Comparison of ENCODE assay signal across 8 cellular contexts in genomic region chr21:39313042-39313456, GRCh38. TPM values are rescaled to one million over a fixed set of nuclear protein-coding genes. Genes with fewer than 3 reads are reported as not detected.
DNase-seq lines count a peak whose midpoint lies in the region; ATAC-seq and TF ChIP-seq lines count a peak whose summit lies in the region.

No MANE protein-coding gene starts in this region.

- H3K27ac Mint-ChIP-seq in activated naive CD4-positive, alpha-beta T cell treated with anti-CD3 and anti-CD28 coated beads, Interleukin-2, amount 50 U/mL, for 72 hours: peak overlapping the region in 1 of 2 donors; percentile 93

- H3K36me3 Mint-ChIP-seq in activated naive CD4-positive, alpha-beta T cell treated with anti-CD3 and anti-CD28 coated beads, Interleukin-2, amount 50 U/mL, for 72 hours: peaks cover 7 to 26% of the 10 kb centered on the region in 2 donors

- peak overlapping the region; percentile 98 for H3K9ac ChIP-seq in Loucy (ENCODE audit: low read depth, low read length, poor library complexity, severe bottlenecking)
- H3K9ac ChIP-seq in skeletal muscle satellite cell (ENCODE audit: low read depth, low read length): peak overlapping the region; percentile 95

- DNase-seq in DMS53 treated with DMSO at 0.1 percent for 48 hours (lab: John Stamatoyannopoulos, UW; ENCODE audit: unreplicated experiment) (peak; percentile 16), hepatocyte (ENCODE audit: low spot score) (no peak), NCI-H1694 treated with DMSO at 0.1 percent for 48 hours (lab: John Stamatoyannopoulos, UW) (no peak), H4 (ENCODE audit: low spot score) (no peak)
- DNase-seq in activated naive CD4-positive, alpha-beta T cell treated with anti-CD3 and anti-CD28 coated beads, Interleukin-2, amount 50 U/mL, for 72 hours (ENCODE audit: low spot score in 2 of 2): peak; percentile 26 to 67

- no peaks in the 10 kb centered on the region for H3K9me2 ChIP-seq in Loucy (replicated peaks; ENCODE audit: low read depth, low read length)
- H3K9me2 ChIP-seq in hepatocyte (replicated peaks; ENCODE audit: insufficient read depth): no peaks in the 10 kb centered on the region

- no peaks in the 10 kb centered on the region for H3K9me3 Mint-ChIP-seq in activated naive CD4-positive, alpha-beta T cell treated with anti-CD3 and anti-CD28 coated beads, Interleukin-2, amount 50 U/mL, for 72 hours

- peaks cover 37% of the 10 kb centered on the region for H4K20me1 ChIP-seq in Loucy (ENCODE audit: insufficient read depth, low read length, poor library complexity, severe bottlenecking)
- peaks cover 29% of the 10 kb centered on the region for H4K20me1 ChIP-seq in hepatocyte (ENCODE audit: insufficient read depth, poor library complexity, severe bottlenecking)

- H3F3A ChIP-seq in Loucy (ENCODE audit: low read depth): no peaks in the 10 kb centered on the region

- 0% methylated on average over 9 of the region's 49 CpGs for WGBS in hepatocyte (ENCODE audit: low lambda C conversion rate, missing lambda C conversion rate)

- H2AFZ ChIP-seq in Loucy (ENCODE audit: low read length) (peak overlapping the region; percentile 88; the same call in 1 of the 2 replicates), hepatocyte (peak overlapping the region; percentile 86)

- TF ChIP-seq CTCF in Loucy (conservative IDR thresholded peaks at IDR 0.05; ENCODE audit: low read length): no peak
- TF ChIP-seq CTCF in hepatocyte (IDR thresholded peaks at IDR 0.05; ENCODE audit: poor library complexity): no peak

- ATAC-seq in GM21515 (IDR thresholded peaks at IDR 0.05; ENCODE audit: unreplicated experiment): peak; percentile 1
- peak in 1 of 2 donors; percentile 6 for ATAC-seq in activated naive CD4-positive, alpha-beta T cell treated with anti-CD3 and anti-CD28 coated beads, Interleukin-2, amount 50 U/mL, for 72 hours

- H3K4me3 ChIP-seq in Loucy (ENCODE audit: low read length, poor library complexity, severe bottlenecking): peak overlapping the region; percentile 91
- H3K4me3 ChIP-seq in hepatocyte: peak overlapping the region; percentile 99
- peak overlapping the region; percentile 90 for H3K4me3 ChIP-seq in skeletal muscle satellite cell (ENCODE audit: low read length)

- peaks cover 59% of the 10 kb centered on the region for H3K79me2 ChIP-seq in Loucy (ENCODE audit: insufficient read depth, low read length)
- H3K79me2 ChIP-seq in hepatocyte: peaks cover 56% of the 10 kb centered on the region

- peak overlapping the region; percentile 23 for H3K4me2 ChIP-seq in Loucy (ENCODE audit: low read depth, low read length, poor library complexity, severe bottlenecking)
- peak overlapping the region; percentile 94 for H3K4me2 ChIP-seq in hepatocyte
- peak overlapping the region; percentile 96 for H3K4me2 ChIP-seq in skeletal muscle satellite cell (ENCODE audit: low read length)

- H3K4me1 ChIP-seq in Loucy (ENCODE audit: insufficient read depth, low read length, poor library complexity, severe bottlenecking) (peaks cover 19% of the 10 kb centered on the region), hepatocyte (ENCODE audit: insufficient read depth) (peaks cover 14% of the 10 kb centered on the region), skeletal muscle satellite cell (ENCODE audit: control insufficient read depth, insufficient read depth, low read length) (peaks cover 12% of the 10 kb centered on the region)

- peaks cover 5% of the 10 kb centered on the region; the same call in 1 of the 2 replicates for H3K36me3 ChIP-seq in Loucy (ENCODE audit: insufficient read depth, low read length)
- H3K36me3 ChIP-seq in hepatocyte (replicated peaks; ENCODE audit: insufficient read depth, low read depth): no peaks in the 10 kb centered on the region
- peaks cover 3% of the 10 kb centered on the region for H3K36me3 ChIP-seq in skeletal muscle satellite cell (ENCODE audit: insufficient read depth, low read length)

- no peaks in the 10 kb centered on the region for H3K9me3 ChIP-seq in Loucy (ENCODE audit: insufficient read depth, low read depth, low read length)
- no peaks in the 10 kb centered on the region for H3K9me3 ChIP-seq in hepatocyte (ENCODE audit: low read depth)
- H3K9me3 ChIP-seq in skeletal muscle satellite cell (replicated peaks; ENCODE audit: low read length): no peaks in the 10 kb centered on the region

- H3K27me3 ChIP-seq in Loucy (ENCODE audit: insufficient read depth, low read length, poor library complexity, severe bottlenecking) (no peaks in the 10 kb centered on the region), hepatocyte (no peaks in the 10 kb centered on the region), skeletal muscle satellite cell (ENCODE audit: control insufficient read depth, insufficient read depth, low read length) (no peaks in the 10 kb centered on the region)

- H3K27ac ChIP-seq in hepatocyte: peak overlapping the region; percentile 100

RNA-seq across cellular contexts. Expression of gene BRWD1, which starts 0.4 kb away (rescaled TPM):
- 10 to 100 TPM; 29.3 to 46.7 TPM for total RNA-seq in activated naive CD4-positive, alpha-beta T cell treated with anti-CD3 and anti-CD28 coated beads, Interleukin-2, amount 50 U/mL, for 72 hours
- 45.7 and 48.3 TPM in 2 replicates for total RNA-seq in hepatocyte
- 17.4 and 24.0 TPM in 2 replicates for polyA plus RNA-seq in hepatocyte
- total RNA-seq in skeletal muscle satellite cell (2012; rRNA removed): 37.8 and 46.4 TPM in 2 replicates
- total RNA-seq in H4 (2014; rRNA removed; shearing (Covaris generic)): 28.7 and 31.2 TPM in 2 replicates

RNA-seq across cellular contexts. Expression of gene HMGN1, which starts 35.8 kb away (rescaled TPM):
- 100 to 1,000 TPM; 402 to 437 TPM for total RNA-seq in activated naive CD4-positive, alpha-beta T cell treated with anti-CD3 and anti-CD28 coated beads, Interleukin-2, amount 50 U/mL, for 72 hours
- 256 and 282 TPM in 2 replicates for total RNA-seq in hepatocyte
- 371 and 385 TPM in 2 replicates for polyA plus RNA-seq in hepatocyte
- total RNA-seq in skeletal muscle satellite cell (2012; rRNA removed): 190 and 226 TPM in 2 replicates
- 543 and 644 TPM in 2 replicates for total RNA-seq in H4 (2014; rRNA removed; shearing (Covaris generic))

Comparison
In these comparisons a context has a peak if more than half of its experiments do, and no peak if none do; other contexts are left out.
1. DNase-seq: peak in DMS53 treated with DMSO at 0.1 percent for 48 hours (single experiment) and activated naive CD4-positive, alpha-beta T cell treated with anti-CD3 and anti-CD28 coated beads, Interleukin-2, amount 50 U/mL, for 72 hours (2 of 2); none in hepatocyte (single experiment), NCI-H1694 treated with DMSO at 0.1 percent for 48 hours (single experiment) and H4 (single experiment).
2. H3K4me2 ChIP-seq: peak in every context shown above with its lines; median percentile 96 in skeletal muscle satellite cell; 94 in hepatocyte; 23 in Loucy.
3. Peak in every context shown above with its lines, with median percentiles within 50 percentile points of each other: H3K4me3 ChIP-seq.